In genomic region chr22:37750596-37751162, GRCh38 we compare ENCODE assay signal across 12 cellular contexts. TPM values are rescaled to one million over a fixed set of nuclear protein-coding genes. Genes with fewer than 3 reads are reported as not detected.
DNase-seq lines count a peak whose midpoint lies in the region; ATAC-seq and TF ChIP-seq lines count a peak whose summit lies in the region.
"Had no signal": no experiment of that assay in that cellular context is flagged by ENCODE, and none has a peak within 500 bp of the region (broad histone marks: within the 10 kb centered on the region; RNA-seq: fewer than 3 reads in every experiment).

No MANE protein-coding gene starts in this region.

- H3K9ac ChIP-seq in colonic mucosa (ENCODE audit: low read depth in 2 of 2, low read length in 2 of 2) = peak overlapping the region; percentile 30 to 87
- peak overlapping the region; percentile 72 for H3K9ac ChIP-seq in neuronal stem cell (ENCODE audit: low read depth, low read length, poor library complexity)

- peak overlapping the region; percentile 69 for H2BK15ac ChIP-seq in neuronal stem cell (ENCODE audit: low read length)

- TF ChIP-seq CTCF in colonic mucosa (IDR thresholded peaks at IDR 0.05) (no peak), upper lobe of right lung (IDR thresholded peaks at IDR 0.05) (no peak)

- no peaks in the 10 kb centered on the region for H3K27me3 ChIP-seq in colonic mucosa
- no peaks in the 10 kb centered on the region for H3K27me3 ChIP-seq in neuronal stem cell (ENCODE audit: control insufficient read depth in 3 of 3, insufficient read depth in 3 of 3, low read depth in 1 of 3, low read length in 3 of 3)
- H3K27me3 ChIP-seq in upper lobe of right lung = no peaks in the 10 kb centered on the region

- H3K9me3 Mint-ChIP-seq in activated naive CD8-positive, alpha-beta T cell treated with anti-CD3 and anti-CD28 coated beads, Interleukin-2, amount 10 ng/mL, durations not matched to agents 7 days and 5 days = no peaks in the 10 kb centered on the region
- H3K9me3 Mint-ChIP-seq in activated naive CD8-positive, alpha-beta T cell treated with anti-CD3 and anti-CD28 coated beads for 36 hours = no peaks in the 10 kb centered on the region

- H3K4me1 Mint-ChIP-seq in activated naive CD8-positive, alpha-beta T cell treated with anti-CD3 and anti-CD28 coated beads, Interleukin-2, amount 10 ng/mL, durations not matched to agents 7 days and 5 days = peaks cover 12% of the 10 kb centered on the region
- peaks cover 14% of the 10 kb centered on the region for H3K4me1 Mint-ChIP-seq in activated naive CD8-positive, alpha-beta T cell treated with anti-CD3 and anti-CD28 coated beads for 36 hours

- no peak overlapping the region for H2BK120ac ChIP-seq in neuronal stem cell (ENCODE audit: low read depth, low read length)

- no peak overlapping the region for H3K4ac ChIP-seq in neuronal stem cell (ENCODE audit: low read length)

- no peaks in the 10 kb centered on the region for H3K27me3 Mint-ChIP-seq in activated naive CD8-positive, alpha-beta T cell treated with anti-CD3 and anti-CD28 coated beads, Interleukin-2, amount 10 ng/mL, durations not matched to agents 7 days and 5 days
- H3K27me3 Mint-ChIP-seq in activated naive CD8-positive, alpha-beta T cell treated with anti-CD3 and anti-CD28 coated beads for 36 hours = no peaks in the 10 kb centered on the region

- intact Hi-C loops in colonic mucosa (cut with DNase I) (no loop called here), upper lobe of right lung (cut with DNase I) (no loop called here)

- H3K27ac Mint-ChIP-seq in activated naive CD8-positive, alpha-beta T cell treated with anti-CD3 and anti-CD28 coated beads, Interleukin-2, amount 10 ng/mL, durations not matched to agents 7 days and 5 days = peak overlapping the region; percentile 48
- no peak overlapping the region for H3K27ac Mint-ChIP-seq in activated naive CD8-positive, alpha-beta T cell treated with anti-CD3 and anti-CD28 coated beads for 36 hours

- no peaks in the 10 kb centered on the region for H3K36me3 ChIP-seq in colonic mucosa
- H3K36me3 ChIP-seq in neuronal stem cell (replicated peaks in 1 of 2; ENCODE audit: control insufficient read depth in 2 of 2, insufficient read depth in 2 of 2, low read length in 2 of 2) = peaks cover 15 to 52% of the 10 kb centered on the region in 2 donors
- H3K36me3 ChIP-seq in upper lobe of right lung = peaks cover 13% of the 10 kb centered on the region

- no peak overlapping the region for H2BK12ac ChIP-seq in neuronal stem cell (ENCODE audit: low read length)

- H3K23ac ChIP-seq in neuronal stem cell (ENCODE audit: low read depth, low read length, poor library complexity) = peak overlapping the region; percentile 10

- no peak overlapping the region for H4K8ac ChIP-seq in neuronal stem cell (ENCODE audit: low read depth, low read length)

- H3K18ac ChIP-seq in neuronal stem cell (ENCODE audit: low read length) = peak overlapping the region; percentile 39

- POLR2A ChIA-PET in activated naive CD8-positive, alpha-beta T cell treated with anti-CD3 and anti-CD28 coated beads, Interleukin-2, amount 10 ng/mL, durations not matched to agents 7 days and 5 days (lab: Charles Lee) = interaction anchor here (1.1 kb wide), 1 partner anchor 11 kb away, joined by 3 read pairs; no protein-coding TSS in a partner anchor

- H3K36me3 Mint-ChIP-seq in activated naive CD8-positive, alpha-beta T cell treated with anti-CD3 and anti-CD28 coated beads, Interleukin-2, amount 10 ng/mL, durations not matched to agents 7 days and 5 days = peaks cover 7% of the 10 kb centered on the region
- peaks cover 4% of the 10 kb centered on the region for H3K36me3 Mint-ChIP-seq in activated naive CD8-positive, alpha-beta T cell treated with anti-CD3 and anti-CD28 coated beads for 36 hours

- H3K4me2 ChIP-seq in neuronal stem cell (ENCODE audit: insufficient read depth, low read length, poor library complexity, severe bottlenecking) = no peak overlapping the region

- DNase-seq in activated naive CD8-positive, alpha-beta T cell treated with anti-CD3 and anti-CD28 coated beads, Interleukin-2, amount 10 ng/mL, durations not matched to agents 7 days and 5 days = no peak
- no peak for DNase-seq in activated naive CD8-positive, alpha-beta T cell treated with anti-CD3 and anti-CD28 coated beads for 36 hours
- no peak for DNase-seq in colonic mucosa
- DNase-seq in neuronal stem cell (ENCODE audit: low spot score) = no peak
- DNase-seq in upper lobe of right lung = no peak
- no peak for DNase-seq in activated CD8-positive, alpha-beta memory T cell treated with anti-CD3 and anti-CD28 coated beads, Interleukin-2, amount 50 U/mL, for 4 hours
- no peak for DNase-seq in SHP77 treated with DMSO at 0.1 percent for 48 hours (lab: John Stamatoyannopoulos, UW)
- DNase-seq: ACHN, EL, head of caudate nucleus, OCI-M1 had no signal

- H3K4me3 ChIP-seq in colonic mucosa = no peak overlapping the region
- no peak overlapping the region for H3K4me3 ChIP-seq in neuronal stem cell (ENCODE audit: low read length in 2 of 2)
- H3K4me3 ChIP-seq in upper lobe of right lung = no peak overlapping the region

- peaks cover 20% of the 10 kb centered on the region for H3K79me1 ChIP-seq in neuronal stem cell (ENCODE audit: low read depth, low read length)

- H3K4me1 ChIP-seq in colonic mucosa (peaks cover 34% of the 10 kb centered on the region), neuronal stem cell (ENCODE audit: control insufficient read depth in 2 of 2, insufficient read depth in 1 of 2, low read depth in 1 of 2, low read length in 2 of 2) (peaks cover 11 to 31% of the 10 kb centered on the region in 2 donors), upper lobe of right lung (peaks cover 76% of the 10 kb centered on the region)

- no peak overlapping the region for H3K27ac ChIP-seq in colonic mucosa
- no peak overlapping the region for H3K27ac ChIP-seq in neuronal stem cell (replicated peaks; ENCODE audit: low read length)
- H3K27ac ChIP-seq in upper lobe of right lung = peak overlapping the region; percentile 74

- no peak overlapping the region for H2AFZ ChIP-seq in neuronal stem cell (ENCODE audit: low read length)

- H2AK5ac ChIP-seq in neuronal stem cell (ENCODE audit: low read depth, low read length) = peak overlapping the region; percentile 78

- no peak overlapping the region for H3K4me3 Mint-ChIP-seq in activated naive CD8-positive, alpha-beta T cell treated with anti-CD3 and anti-CD28 coated beads, Interleukin-2, amount 10 ng/mL, durations not matched to agents 7 days and 5 days
- no peak overlapping the region for H3K4me3 Mint-ChIP-seq in activated naive CD8-positive, alpha-beta T cell treated with anti-CD3 and anti-CD28 coated beads for 36 hours

- no CpG with 5 or more reads among the region's 14 CpGs for WGBS in neuronal stem cell (ENCODE audit: extremely low coverage in 2 of 2, insufficient read length in 2 of 2, insufficient replicate concordance in 1 of 2), 2 donors

- peak overlapping the region; percentile 48 for H2BK5ac ChIP-seq in neuronal stem cell (ENCODE audit: low read length)

- H3K9me3 ChIP-seq in colonic mucosa (no peaks in the 10 kb centered on the region), neuronal stem cell (replicated peaks in 1 of 2; ENCODE audit: control insufficient read depth in 2 of 2, insufficient read depth in 1 of 2, low read depth in 1 of 2, low read length in 2 of 2) (no peaks in the 10 kb centered on the region), upper lobe of right lung (no peaks in the 10 kb centered on the region)

- no peak overlapping the region for H3K14ac ChIP-seq in neuronal stem cell (ENCODE audit: low read length)

- no peak for ATAC-seq in activated naive CD8-positive, alpha-beta T cell treated with anti-CD3 and anti-CD28 coated beads, Interleukin-2, amount 10 ng/mL, durations not matched to agents 7 days and 5 days (ENCODE audit: low read depth)
- ATAC-seq in upper lobe of right lung (no peak), GM21529 (IDR thresholded peaks at IDR 0.05; ENCODE audit: unreplicated experiment) (no peak)

- no peak overlapping the region for H4K91ac ChIP-seq in neuronal stem cell (ENCODE audit: low read depth, low read length, poor library complexity)

RNA-seq across cellular contexts. Expression of gene TRIOBP, which starts 53.8 kb away (rescaled TPM):
- 10 to 100 TPM; 41.4 to 44.4 TPM for total RNA-seq in activated naive CD8-positive, alpha-beta T cell treated with anti-CD3 and anti-CD28 coated beads, Interleukin-2, amount 10 ng/mL, durations not matched to agents 7 days and 5 days
- 10 to 100 TPM; 19.7 to 20.8 TPM for total RNA-seq in activated naive CD8-positive, alpha-beta T cell treated with anti-CD3 and anti-CD28 coated beads for 36 hours
- total RNA-seq in colonic mucosa (10 to 100 TPM; 69.5 to 75.7 TPM), upper lobe of right lung (85.0 TPM)
- 17.8 TPM for polyA plus RNA-seq in neuronal stem cell (2013, experiment 1 of 2)
- polyA plus RNA-seq in neuronal stem cell (2013, experiment 2 of 2) = 17.3 TPM

RNA-seq across cellular contexts. Expression of gene GCAT, which starts 57.1 kb away (rescaled TPM):
- 10 to 100 TPM in 1 of 2 experiments, 1 to 10 TPM in 1; 9.8 to 10.1 TPM for total RNA-seq in activated naive CD8-positive, alpha-beta T cell treated with anti-CD3 and anti-CD28 coated beads, Interleukin-2, amount 10 ng/mL, durations not matched to agents 7 days and 5 days
- total RNA-seq in activated naive CD8-positive, alpha-beta T cell treated with anti-CD3 and anti-CD28 coated beads for 36 hours = 10 to 100 TPM; 11.6 to 12.9 TPM
- total RNA-seq in colonic mucosa (10 to 100 TPM; 13.0 to 23.5 TPM), upper lobe of right lung (8.8 TPM)
- 22.8 TPM for polyA plus RNA-seq in neuronal stem cell (2013, experiment 1 of 2)
- 22.6 TPM for polyA plus RNA-seq in neuronal stem cell (2013, experiment 2 of 2)
